8 cellular contexts compared by ENCODE assay signal in the genomic region with DNA sequence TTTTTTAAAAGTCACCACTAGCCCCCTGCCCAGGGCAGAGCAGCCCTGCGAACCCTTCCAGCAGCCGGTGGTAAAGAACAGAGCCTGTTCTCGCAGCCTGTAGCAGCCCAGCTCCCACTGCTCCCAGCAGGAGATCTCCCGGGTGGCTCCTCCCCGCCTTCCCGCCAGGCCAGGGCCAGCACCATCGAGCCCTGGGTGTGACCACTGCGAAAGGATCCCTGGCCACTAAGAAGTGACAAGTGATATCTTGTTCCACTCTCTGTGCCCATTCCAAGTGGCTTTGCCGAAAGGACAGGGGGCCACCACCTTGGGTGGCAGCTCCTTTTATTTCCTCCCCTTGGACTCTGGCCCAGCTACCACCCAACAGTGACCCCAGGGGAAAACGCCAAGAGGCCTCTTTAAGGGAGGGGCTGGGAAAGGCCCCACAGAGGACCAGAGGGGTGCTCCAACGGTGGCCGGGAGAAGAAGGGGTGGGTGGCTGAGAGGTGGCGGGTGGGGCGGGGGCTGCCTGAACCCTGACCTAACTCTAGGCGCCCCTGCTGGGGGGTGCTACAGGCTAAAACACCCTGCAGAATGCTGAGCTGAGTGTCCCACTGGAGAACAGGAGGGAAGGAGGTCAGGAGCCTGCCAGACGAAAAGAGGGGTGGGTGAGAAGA.
DNase-seq lines count a peak whose midpoint lies in the region; ATAC-seq lines count a peak whose summit lies in the region.

No MANE protein-coding gene starts in this region.

- no peaks in the 10 kb centered on the region for H3K9me3 ChIP-seq in adipocyte (ENCODE audit: control insufficient read depth, low read length)
- no peaks in the 10 kb centered on the region for H3K9me3 ChIP-seq in iPS-18c (ENCODE audit: control insufficient read depth, insufficient read depth, low read length)

- peak overlapping the region; percentile 88 for H3K9ac ChIP-seq in adipocyte (ENCODE audit: low read length)

- H3K36me3 Mint-ChIP-seq in stimulated activated naive B cell treated with anti-CD40 and anti-IgM and Interleukin-4, amounts not matched to agents 10 μg/mL and 1 μg/mL and 100 μg/mL, for 72 hours: no peaks in the 10 kb centered on the region

- H3K4me3 Mint-ChIP-seq in stimulated activated naive B cell treated with anti-CD40 and anti-IgM and Interleukin-4, amounts not matched to agents 10 μg/mL and 1 μg/mL and 100 μg/mL, for 72 hours: peak overlapping the region; percentile 48 to 81

- no peaks in the 10 kb centered on the region for H3K36me3 ChIP-seq in adipocyte (ENCODE audit: control insufficient read depth, insufficient read depth, low read length, severe bottlenecking)

- H3K9me3 Mint-ChIP-seq in stimulated activated naive B cell treated with anti-CD40 and anti-IgM and Interleukin-4, amounts not matched to agents 10 μg/mL and 1 μg/mL and 100 μg/mL, for 72 hours: no peaks in the 10 kb centered on the region

- peaks cover 42 to 58% of the 10 kb centered on the region in 2 donors for H3K27me3 Mint-ChIP-seq in stimulated activated naive B cell treated with anti-CD40 and anti-IgM and Interleukin-4, amounts not matched to agents 10 μg/mL and 1 μg/mL and 100 μg/mL, for 72 hours

- no peak overlapping the region for H3K27ac Mint-ChIP-seq in stimulated activated naive B cell treated with anti-CD40 and anti-IgM and Interleukin-4, amounts not matched to agents 10 μg/mL and 1 μg/mL and 100 μg/mL, for 72 hours

- DNase-seq in DMS153 (lab: John Stamatoyannopoulos, UW) (peak; percentile 12), DMS153 treated with DMSO at 0.1 percent for 48 hours (lab: John Stamatoyannopoulos, UW; ENCODE audit: unreplicated experiment) (no peak), adipocyte (ENCODE audit: low read depth) (peak; percentile 20), OCI-M1 (lab: John Stamatoyannopoulos, UW) (no peak), DMS 273 treated with DMSO at 0.1 percent for 48 hours (lab: John Stamatoyannopoulos, UW) (no peak)
- no peak for DNase-seq in stimulated activated naive B cell treated with anti-CD40 and anti-IgM and Interleukin-4, amounts not matched to agents 10 μg/mL and 1 μg/mL and 100 μg/mL, for 72 hours
- DNase-seq in activated effector memory CD4-positive, alpha-beta T cell treated with anti-CD3 and anti-CD28 coated beads, Interleukin-2, amount 50 U/mL, for 16 hours: no peak

- peaks cover 2 to 11% of the 10 kb centered on the region in 2 donors for H3K4me1 Mint-ChIP-seq in stimulated activated naive B cell treated with anti-CD40 and anti-IgM and Interleukin-4, amounts not matched to agents 10 μg/mL and 1 μg/mL and 100 μg/mL, for 72 hours

- H3K4me3 ChIP-seq in adipocyte (ENCODE audit: low read length) (peak overlapping the region; percentile 85), iPS-18c (ENCODE audit: insufficient read depth, low read depth, low read length) (peak overlapping the region; percentile 56)

- H3K4me1 ChIP-seq in adipocyte (ENCODE audit: control insufficient read depth, insufficient read depth, low read length): peaks cover 17% of the 10 kb centered on the region

- no peaks in the 10 kb centered on the region for H3K27me3 ChIP-seq in adipocyte (replicated peaks; ENCODE audit: control insufficient read depth, insufficient read depth, low read length)

- no peak for ATAC-seq in stimulated activated naive B cell treated with anti-CD40 and anti-IgM and Interleukin-4, amounts not matched to agents 10 μg/mL and 1 μg/mL and 100 μg/mL, for 72 hours (replicated peaks)

Comparison
In these comparisons a context has a peak if more than half of its experiments do, and no peak if none do; other contexts are left out.
1. DNase-seq: peak in DMS153 (single experiment) and adipocyte (single experiment); none in DMS153 treated with DMSO at 0.1 percent for 48 hours (single experiment), stimulated activated naive B cell treated with anti-CD40 and anti-IgM and Interleukin-4, amounts not matched to agents 10 μg/mL and 1 μg/mL and 100 μg/mL, for 72 hours (single experiment), OCI-M1 (single experiment), DMS 273 treated with DMSO at 0.1 percent for 48 hours (single experiment) and activated effector memory CD4-positive, alpha-beta T cell treated with anti-CD3 and anti-CD28 coated beads, Interleukin-2, amount 50 U/mL, for 16 hours (single experiment).